ENCODE assay signal across 16 cellular contexts in the genomic region with DNA sequence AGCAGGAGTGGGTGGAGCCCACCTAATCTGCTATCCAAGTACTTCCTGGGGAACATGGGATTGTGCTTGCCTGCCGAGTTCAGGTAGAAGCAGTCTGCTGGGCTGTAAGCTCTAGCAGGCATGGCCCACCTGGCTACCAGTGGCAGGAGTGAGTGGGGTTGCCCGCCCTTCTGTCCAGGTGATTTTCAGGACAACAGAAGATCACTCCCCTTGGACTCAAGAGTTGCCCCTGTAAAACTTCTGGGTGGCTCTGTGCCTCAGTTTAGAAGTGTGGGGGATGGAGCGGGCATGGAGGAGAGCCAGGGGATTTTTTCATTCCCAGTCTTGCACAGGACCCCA. TPM values are rescaled to one million over a fixed set of nuclear protein-coding genes. Genes with fewer than 3 reads are reported as not detected.
DNase-seq lines count a peak whose midpoint lies in the region; ATAC-seq, FAIRE-seq and TF ChIP-seq lines count a peak whose summit lies in the region.
"Had no signal": no experiment of that assay in that cellular context is flagged by ENCODE, and none has a peak within 500 bp of the region (broad histone marks: within the 10 kb centered on the region; RNA-seq: fewer than 3 reads in every experiment).

No MANE protein-coding gene starts in this region.

- no peaks in the 10 kb centered on the region; the same call in 2 of the 3 replicates for H3K9me3 Mint-ChIP-seq in GM23338
- peaks cover 4% of the 10 kb centered on the region for H3K9me3 Mint-ChIP-seq in stimulated activated effector memory CD8-positive, alpha-beta T cell treated with anti-CD3 and anti-CD28 coated beads, Interleukin-12 subunit alpha, Interleukin-12 subunit beta, amount 100 ng/mL, for 72 hours
- H3K9me3 Mint-ChIP-seq: T-helper 1 cell treated with Interleukin-12 subunit alpha and Interleukin-12 subunit beta and Interleukin-4 antibody, amounts not matched to agents 30 μg/mL and 1 μg/mL, for 36 hours had no signal

- intact Hi-C loops in GM12878 (cut with micrococcal nuclease; ENCODE audit: unreplicated experiment) = loop anchor here (1.0 kb wide), 2 partner anchors 147 to 193 kb away; no protein-coding TSS in a partner anchor

- DNase-seq in GM23338 (ENCODE audit: low spot score) (no peak), GM12878 (ENCODE audit: low read depth, low spot score) (no peak), NCI-H187 (lab: John Stamatoyannopoulos, UW) (no peak), KBM-7 (no peak)
- DNase-seq in stimulated activated effector memory CD8-positive, alpha-beta T cell treated with anti-CD3 and anti-CD28 coated beads, Interleukin-12 subunit alpha, Interleukin-12 subunit beta, amount 100 ng/mL, for 72 hours (ENCODE audit: low spot score in 2 of 2) = no peak
- DNase-seq in activated CD4-positive, CD25-positive, alpha-beta regulatory T cell treated with anti-CD3 and anti-CD28 coated beads, Interleukin-2, amount 50 U/mL, for 72 hours = no peak
- DNase-seq: DMS79 treated with DMSO at 0.1 percent for 48 hours, NCI-H1105, NCI-H2081 treated with DMSO at 0.1 percent for 48 hours, NCI-H510A treated with DMSO at 0.1 percent for 48 hours, NCI-H774 had no signal

- H3K4me1 ChIP-seq in GM23338 (ENCODE audit: insufficient read depth) (no peaks in the 10 kb centered on the region), GM12878 (ENCODE audit: control insufficient read depth, insufficient read depth, low read length) (no peaks in the 10 kb centered on the region)

- no peaks in the 10 kb centered on the region for H3K79me2 ChIP-seq in GM23338 (replicated peaks; ENCODE audit: insufficient read depth)
- H3K79me2 ChIP-seq in GM12878 (ENCODE audit: control insufficient read depth, insufficient read depth, low read length) = no peaks in the 10 kb centered on the region

- no peaks in the 10 kb centered on the region for H3K9me2 ChIP-seq in GM23338 (ENCODE audit: insufficient read depth)

- peaks cover 2% of the 10 kb centered on the region for H3K27me3 Mint-ChIP-seq in GM23338 (ENCODE audit: insufficient read depth, low read depth, poor library complexity)

- no peak overlapping the region for H3K27ac Mint-ChIP-seq in GM23338
- H3K27ac Mint-ChIP-seq in stimulated activated effector memory CD8-positive, alpha-beta T cell treated with anti-CD3 and anti-CD28 coated beads, Interleukin-12 subunit alpha, Interleukin-12 subunit beta, amount 100 ng/mL, for 72 hours = no peak overlapping the region
- H3K27ac Mint-ChIP-seq: T-helper 1 cell treated with Interleukin-12 subunit alpha and Interleukin-12 subunit beta and Interleukin-4 antibody, amounts not matched to agents 30 μg/mL and 1 μg/mL, for 36 hours had no signal

- no peaks in the 10 kb centered on the region for H4K20me1 ChIP-seq in GM23338 (replicated peaks; ENCODE audit: insufficient read depth)
- no peaks in the 10 kb centered on the region for H4K20me1 ChIP-seq in GM12878 (ENCODE audit: control insufficient read depth, insufficient read depth)

- H3K36me3 ChIP-seq in GM23338 (ENCODE audit: insufficient read depth) = no peaks in the 10 kb centered on the region
- no peaks in the 10 kb centered on the region for H3K36me3 ChIP-seq in GM12878 (ENCODE audit: control insufficient read depth in 2 of 2, insufficient read depth in 2 of 2, low read length in 1 of 2)

- BruUV-seq in GM12878 (replicated peaks; lab: Mats Ljungman, UMichigan) = no TSS peak

- WGBS in GM12878 (ENCODE audit: insufficient coverage, insufficient replicate concordance, low lambda C conversion rate, missing lambda C conversion rate) = 0% methylated on average over 3 of the region's 3 CpGs

- RAD21 ChIA-PET in GM12878 (lab: Charles Lee; ENCODE audit: unreplicated experiment) = no interaction called here

- H2AFZ ChIP-seq in GM23338 (peak overlapping the region; percentile 96), GM12878 (ENCODE audit: control insufficient read depth, low read depth, low read length) (no peak overlapping the region)

- POLR2A ChIA-PET in GM12878 (lab: Charles Lee) = no interaction called here

- TF ChIP-seq RAD21 in GM12878 (IDR thresholded peaks at IDR 0.05; ENCODE audit: insufficient read depth, low read depth, low read length) = no peak

- FAIRE-seq in GM12878 (lab: Jason Lieb, UNC) = no peak
- FAIRE-seq: D721Med had no signal

- CTCF ChIA-PET in GM12878 (lab: Yijun Ruan, JAX) = interaction anchor here (1.1 to 2.0 kb wide), 5 partner anchors 10 to 146 kb away, joined by 3 to 8 read pairs (median 4); no protein-coding TSS in a partner anchor

- no peak overlapping the region for H3K4me3 Mint-ChIP-seq in GM23338
- no peak overlapping the region for H3K4me3 Mint-ChIP-seq in stimulated activated effector memory CD8-positive, alpha-beta T cell treated with anti-CD3 and anti-CD28 coated beads, Interleukin-12 subunit alpha, Interleukin-12 subunit beta, amount 100 ng/mL, for 72 hours
- H3K4me3 Mint-ChIP-seq: T-helper 1 cell treated with Interleukin-12 subunit alpha and Interleukin-12 subunit beta and Interleukin-4 antibody, amounts not matched to agents 30 μg/mL and 1 μg/mL, for 36 hours had no signal

- TF ChIP-seq CTCF in GM23338 (conservative IDR thresholded peaks at IDR 0.05; ENCODE audit: low read depth in 2 of 2) = no peak
- TF ChIP-seq CTCF in GM12878 (IDR thresholded peaks at IDR 0.05 in 2 of 3, conservative IDR thresholded peaks at IDR 0.05 in 1 of 3; ENCODE audit: control insufficient read depth in 2 of 3, extremely low read depth in 1 of 3, insufficient read depth in 1 of 3, low read depth in 3 of 3, low read length in 3 of 3) = no peak

- no peaks in the 10 kb centered on the region for H3K9me3 ChIP-seq in GM12878 (replicated peaks; ENCODE audit: control insufficient read depth, insufficient read depth, low read length)

- no peak for TF ChIP-seq POLR2A in GM12878 (IDR thresholded peaks at IDR 0.05; ENCODE audit: low read depth, low read length)

- no peak overlapping the region for H3K9ac ChIP-seq in GM12878 (ENCODE audit: control insufficient read depth, insufficient read depth, low read length)

- no peak overlapping the region for H3K27ac ChIP-seq in GM23338 (ENCODE audit: low read depth)
- no peak overlapping the region for H3K27ac ChIP-seq in GM12878 (ENCODE audit: control insufficient read depth, insufficient read depth)
- H3K27ac ChIP-seq: C4-2B had no signal

- H3K27me3 ChIP-seq in GM23338 (ENCODE audit: insufficient read depth) (no peaks in the 10 kb centered on the region), GM12878 (replicated peaks in 1 of 2; ENCODE audit: control insufficient read depth in 2 of 2, insufficient read depth in 2 of 2, low read length in 1 of 2) (no peaks in the 10 kb centered on the region)

- H3K4me1 Mint-ChIP-seq in GM23338 = peaks cover 8% of the 10 kb centered on the region
- H3K4me1 Mint-ChIP-seq in stimulated activated effector memory CD8-positive, alpha-beta T cell treated with anti-CD3 and anti-CD28 coated beads, Interleukin-12 subunit alpha, Interleukin-12 subunit beta, amount 100 ng/mL, for 72 hours = no peaks in the 10 kb centered on the region

- H3K4me3 ChIP-seq in GM23338 (no peak overlapping the region), GM12878 (no peak overlapping the region)

- SMC1A ChIA-PET in GM12878 (lab: Charles Lee; ENCODE audit: uncharacterized antibody, unreplicated experiment) = no interaction called here

- ATAC-seq in GM23338 (peak; percentile 41), HG03159 (IDR thresholded peaks at IDR 0.05; ENCODE audit: unreplicated experiment) (peak; percentile 3), GM12878 (peak; percentile 21; the same call in 2 of the 3 replicates)
- ATAC-seq in stimulated activated effector memory CD8-positive, alpha-beta T cell treated with anti-CD3 and anti-CD28 coated beads, Interleukin-12 subunit alpha, Interleukin-12 subunit beta, amount 100 ng/mL, for 72 hours = peak; percentile 31

- in situ Hi-C loops in GM12878 (cut with MboI) (loop anchor here (5.0 to 10.0 kb wide), 2 partner anchors 147 to 195 kb away; no protein-coding TSS in a partner anchor), KBM-7 (cut with MboI; ENCODE audit: low pct_unique_long_range_greater_than_20kb, low sequenced_read_pairs) (no loop called here)

- no peaks in the 10 kb centered on the region for H3F3A ChIP-seq in GM23338 (replicated peaks; ENCODE audit: low read depth)

- H3K4me2 ChIP-seq in GM23338 (no peak overlapping the region), GM12878 (ENCODE audit: control insufficient read depth, insufficient read depth) (no peak overlapping the region)

- no peaks in the 10 kb centered on the region for H3K36me3 Mint-ChIP-seq in GM23338 (ENCODE audit: low read depth)
- no peaks in the 10 kb centered on the region for H3K36me3 Mint-ChIP-seq in stimulated activated effector memory CD8-positive, alpha-beta T cell treated with anti-CD3 and anti-CD28 coated beads, Interleukin-12 subunit alpha, Interleukin-12 subunit beta, amount 100 ng/mL, for 72 hours

- no peak for TF ChIP-seq EP300 in GM12878 (IDR thresholded peaks at IDR 0.05; ENCODE audit: borderline replicate concordance in 1 of 2, control insufficient read depth in 1 of 2, low read depth in 2 of 2, low read length in 2 of 2)

TF ChIP-seq in GM23338, 12 proteins besides CTCF, POLR2A, EP300 and RAD21 (continues in another document):
- no peak for TF ChIP-seq EZH2 (IDR thresholded peaks at IDR 0.05; ENCODE audit: low read depth, unreplicated experiment)
- TF ChIP-seq CREB1 (CRISPR knock-in tag; IDR thresholded peaks at IDR 0.05; ENCODE audit: low read depth) = no peak
- no peak for TF ChIP-seq JUNB (IDR thresholded peaks at IDR 0.05; ENCODE audit: unreplicated experiment)

RNA-seq across cellular contexts. Expression of a gene that starts 43.5 kb away (rescaled TPM):
- 0.31 and 0.56 TPM in 2 replicates for total RNA-seq in GM23338 (2014; rRNA removed; shearing (Covaris generic))
- 0.19 and 0.21 TPM in 2 replicates for polyA plus RNA-seq in GM23338 (2016; fragmentation: Nextera tagmentation; extraction: Ambion mirVana)
- total RNA-seq in GM12878 (2013; cell fraction: nucleolus; rRNA removed) = not detected in 2 replicates
- total RNA-seq in GM12878 (2014; rRNA removed) = not detected in 2 replicates
- total RNA-seq in GM12878 (2014; rRNA removed; fragmentation: Illumina TruSeq; extraction: Trizol) = not detected in 2 replicates
- not detected in 2 replicates for total RNA-seq in GM12878 (2021)
- polyA plus RNA-seq in GM12878 (2011; ENCODE audit: low read depth) = not detected
- not detected in 2 replicates for polyA plus RNA-seq in GM12878 (2011; rRNA removed)
- not detected in 2 replicates for polyA plus RNA-seq in GM12878 (2011; cell fraction: cytosol; rRNA removed)
- polyA plus RNA-seq in GM12878 (2011; cell fraction: nucleus; rRNA removed) = not detected in 2 replicates
- not detected in 2 replicates for polyA plus RNA-seq in GM12878 (2012)
- polyA plus RNA-seq in GM12878 (2014; fragmentation: Illumina TruSeq; extraction: Trizol) = 0.03 TPM in 1 of 2 replicates, not detected in the other
- polyA plus RNA-seq in GM12878 (2014; fragmentation: Nextera tagmentation; extraction: Ambion mirVana) = not detected
- polyA plus RNA-seq in GM12878 (2014; rRNA removed) = not detected in 2 replicates
- under 1 TPM in 1 of 2 experiments, not detected in 1; 0.03 TPM for polyA plus RNA-seq in GM12878 (2016; fragmentation: Nextera tagmentation; extraction: Ambion mirVana)
- polyA minus RNA-seq in GM12878 (2011; rRNA and poly(A)+ RNA removed) = not detected in 2 replicates
- polyA minus RNA-seq in GM12878 (2011; cell fraction: cytosol; rRNA and poly(A)+ RNA removed) = not detected in 2 replicates
- not detected in 2 replicates for polyA minus RNA-seq in GM12878 (2011; cell fraction: nucleus; rRNA and poly(A)+ RNA removed)
- total RNA-seq: G401 had no signal
